ENCODE assay signal across 19 cellular contexts in genomic region chr5:41371741-41372140, GRCh38.
DNase-seq lines count a peak whose midpoint lies in the region; ATAC-seq and TF ChIP-seq lines count a peak whose summit lies in the region.
"Had no signal": no experiment of that assay in that cellular context is flagged by ENCODE, and none has a peak within 500 bp of the region (broad histone marks: within the 10 kb centered on the region; RNA-seq: fewer than 3 reads in every experiment).

No MANE protein-coding gene starts in this region.

- intact Hi-C loops in left ventricle myocardium inferior (cut with micrococcal nuclease) (no loop called here), Right ventricle myocardium superior (cut with DNase I) (loop anchor here (10.0 kb wide), 1 partner anchor 143 kb away; the partner anchor contains the start of gene PLCXD3)

- H3K4me1 ChIP-seq in left ventricle myocardium inferior (peaks cover 57% of the 10 kb centered on the region), gastroesophageal sphincter (no peaks in the 10 kb centered on the region)

- H3K36me3 ChIP-seq in left ventricle myocardium inferior (no peaks in the 10 kb centered on the region), gastroesophageal sphincter (no peaks in the 10 kb centered on the region)
- H3K36me3 ChIP-seq: heart right ventricle had no signal

- no peak for ATAC-seq in Right ventricle myocardium superior (ENCODE audit: poor library complexity)
- no peak for ATAC-seq in gastroesophageal sphincter
- ATAC-seq in GM18867 (IDR thresholded peaks at IDR 0.05; ENCODE audit: unreplicated experiment) = no peak

- H3K27ac ChIP-seq in left ventricle myocardium inferior (replicated peaks) = peak overlapping the region; percentile 67
- no peak overlapping the region for H3K27ac ChIP-seq in gastroesophageal sphincter

- WGBS in gastroesophageal sphincter (ENCODE audit: low coverage in 1 of 2), 2 donors = 47 to 66% methylated on average over 2 of the region's 2 CpGs

- H3K27me3 ChIP-seq in left ventricle myocardium inferior (ENCODE audit: low read depth) (no peaks in the 10 kb centered on the region), gastroesophageal sphincter (no peaks in the 10 kb centered on the region)
- H3K27me3 ChIP-seq: heart right ventricle had no signal

- TF ChIP-seq POLR2A in gastroesophageal sphincter (IDR thresholded peaks at IDR 0.05) = no peak

- TF ChIP-seq CTCF in left ventricle myocardium inferior (IDR thresholded peaks at IDR 0.05; ENCODE audit: borderline replicate concordance) (no peak), epithelial cell of proximal tubule (conservative IDR thresholded peaks at IDR 0.05; ENCODE audit: low read depth, low read length) (no peak), gastroesophageal sphincter (IDR thresholded peaks at IDR 0.05) (no peak)

- DNase-seq in left ventricle myocardium inferior = no peak
- no peak for DNase-seq in Right ventricle myocardium superior
- peak; percentile 4 for DNase-seq in RKO (ENCODE audit: low spot score)
- peak; percentile 54 for DNase-seq in epithelial cell of proximal tubule (ENCODE audit: low read depth)
- peak; percentile 38 for DNase-seq in renal cortical epithelial cell (ENCODE audit: low read depth)
- no peak for DNase-seq in NCI-H2171 (lab: John Stamatoyannopoulos, UW)
- DNase-seq: activated CD4-positive, alpha-beta T cell treated with anti-CD3 and anti-CD28 coated beads, Interleukin-2, amount 10 ng/mL, durations not matched to agents 7 days and 5 days; activated naive CD8-positive, alpha-beta T cell treated with anti-CD3 and anti-CD28 coated beads for 36 hours; activated T-cell treated with anti-CD3 and anti-CD28 coated beads, Interleukin-2, amount 50 U/mL, for 1 hour; endodermal cell; heart right ventricle; kidney; midbrain; NCI-H1092 treated with DMSO at 0.1 percent for 48 hours; NCI-H69; OCI-M1; retina had no signal

- no peaks in the 10 kb centered on the region for H3K9me3 ChIP-seq in left ventricle myocardium inferior (replicated peaks)
- no peaks in the 10 kb centered on the region for H3K9me3 ChIP-seq in gastroesophageal sphincter
- H3K9me3 ChIP-seq: heart right ventricle had no signal

- H3K4me3 ChIP-seq in left ventricle myocardium inferior (no peak overlapping the region), epithelial cell of proximal tubule (ENCODE audit: low read depth, low read length) (no peak overlapping the region), gastroesophageal sphincter (no peak overlapping the region)
- H3K4me3 ChIP-seq: heart right ventricle had no signal

- no peak for TF ChIP-seq EP300 in gastroesophageal sphincter (IDR thresholded peaks at IDR 0.05)

Comparison
In these comparisons a context has a peak if more than half of its experiments do, and no peak if none do; other contexts are left out.
1. DNase-seq: peak in RKO (single experiment), epithelial cell of proximal tubule (single experiment) and renal cortical epithelial cell (single experiment); none in left ventricle myocardium inferior (single experiment), Right ventricle myocardium superior (single experiment) and NCI-H2171 (single experiment).